10 cellular contexts compared by ENCODE assay signal in genomic region chr11:118216621-118217526, GRCh38. TPM values are rescaled to one million over a fixed set of nuclear protein-coding genes. Genes with fewer than 3 reads are reported as not detected.
DNase-seq lines count a peak whose midpoint lies in the region; ATAC-seq and TF ChIP-seq lines count a peak whose summit lies in the region.
"Had no signal": no experiment of that assay in that cellular context is flagged by ENCODE, and none has a peak within 500 bp of the region (broad histone marks: within the 10 kb centered on the region; RNA-seq: fewer than 3 reads in every experiment).

No MANE protein-coding gene starts in this region.

- ATAC-seq in GM21737 (IDR thresholded peaks at IDR 0.05; ENCODE audit: unreplicated experiment), result peak; percentile 48
- no peak for ATAC-seq in body of pancreas

- TF ChIP-seq CTCF in body of pancreas (IDR thresholded peaks at IDR 0.05) (no peak), thyroid gland (IDR thresholded peaks at IDR 0.05) (no peak)

- 79 to 82% methylated on average over 11 to 12 of the region's 12 CpGs for WGBS in body of pancreas, 2 donors
- WGBS in thyroid gland, 2 donors, result 77 to 78% methylated on average over 12 of the region's 12 CpGs

- H3K4me1 ChIP-seq in body of pancreas, result no peaks in the 10 kb centered on the region
- H3K4me1 ChIP-seq in thyroid gland, result peaks cover 0 to 7% of the 10 kb centered on the region in 2 donors

- DNase-seq in Daoy (ENCODE audit: low read depth) (peak; percentile 39), islet precursor cell (peak; percentile 45), body of pancreas (no peak), DMS53 treated with DMSO at 0.1 percent for 48 hours (lab: John Stamatoyannopoulos, UW; ENCODE audit: unreplicated experiment) (no peak), kidney glomerular epithelial cell (lab: John Stamatoyannopoulos, UW) (no peak), thyroid gland (no peak)
- peak; percentile 33 for DNase-seq in activated CD4-positive, CD25-positive, alpha-beta regulatory T cell treated with anti-CD3 and anti-CD28 coated beads, Interleukin-2, amount 50 U/mL, for 16 hours (ENCODE audit: low read depth, low spot score)
- DNase-seq: SK-N-SH had no signal

- intact Hi-C loops in body of pancreas (cut with DNase I), result no loop called here
- intact Hi-C loops in thyroid gland (cut with DNase I), result no loop called here

- H3K36me3 ChIP-seq in body of pancreas (replicated peaks in 1 of 2; ENCODE audit: insufficient read depth in 1 of 2, low read depth in 2 of 2), result no peaks in the 10 kb centered on the region
- no peaks in the 10 kb centered on the region for H3K36me3 ChIP-seq in thyroid gland

- H3K27me3 ChIP-seq in body of pancreas (no peaks in the 10 kb centered on the region), thyroid gland (no peaks in the 10 kb centered on the region)

- H3K4me3 ChIP-seq in body of pancreas (no peak overlapping the region), thyroid gland (replicated peaks in 1 of 3) (no peak overlapping the region)

- H3K9me3 ChIP-seq in body of pancreas, result no peaks in the 10 kb centered on the region
- no peaks in the 10 kb centered on the region for H3K9me3 ChIP-seq in thyroid gland
- H3K9me3 ChIP-seq: SK-N-SH had no signal

- H3K27ac ChIP-seq in body of pancreas, result no peak overlapping the region
- peak overlapping the region in 1 of 3 donors; percentile 31 for H3K27ac ChIP-seq in thyroid gland

- no peak for TF ChIP-seq POLR2A in body of pancreas (IDR thresholded peaks at IDR 0.05)
- no peak for TF ChIP-seq POLR2A in thyroid gland (IDR thresholded peaks at IDR 0.05)

RNA-seq across cellular contexts. Expression of gene JAML, which starts 7.9 kb away (rescaled TPM):
- not detected in 2 replicates for total RNA-seq in Daoy (2014; rRNA removed; shearing (Covaris generic))
- total RNA-seq in body of pancreas (1 to 10 TPM in 1 of 2 donors, under 1 TPM in 1; 0.99 to 4.9 TPM), thyroid gland (1 to 10 TPM; 2.2 to 3.1 (median 2.6) TPM)
- total RNA-seq: lung microvascular endothelial cell had no signal

RNA-seq across cellular contexts. Expression of gene MPZL3, which starts 35.3 kb away (rescaled TPM):
- total RNA-seq in Daoy (2014; rRNA removed; shearing (Covaris generic)), result 5.0 and 7.1 TPM in 2 replicates
- total RNA-seq in body of pancreas, result 1 to 10 TPM; 4.0 to 8.0 TPM
- 10 to 100 TPM in 3 of 4 donors, 1 to 10 TPM in 1; 6.9 to 15.3 (median 12.3) TPM for total RNA-seq in thyroid gland

RNA-seq across cellular contexts. Expression of gene SCN2B, which starts 40.4 kb away (rescaled TPM):
- not detected in 2 replicates for total RNA-seq in Daoy (2014; rRNA removed; shearing (Covaris generic))
- total RNA-seq in body of pancreas (under 1 TPM in 1 of 2 donors, not detected in 1; under 0.01 TPM), thyroid gland (under 1 TPM; 0.13 to 0.83 (median 0.31) TPM)
- total RNA-seq: lung microvascular endothelial cell had no signal

RNA-seq across cellular contexts. Expression of gene MPZL2, which starts 47.2 kb away (rescaled TPM):
- 0.17 TPM in 1 of 2 replicates, not detected in the other for total RNA-seq in Daoy (2014; rRNA removed; shearing (Covaris generic))
- total RNA-seq in body of pancreas (10 to 100 TPM; 19.7 to 48.5 TPM), thyroid gland (10 to 100 TPM; 40.3 to 92.7 (median 76.1) TPM)

Comparison
In these comparisons a context has a peak if more than half of its experiments do, and no peak if none do; other contexts are left out.
1. DNase-seq: peak in Daoy (single experiment), activated CD4-positive, CD25-positive, alpha-beta regulatory T cell treated with anti-CD3 and anti-CD28 coated beads, Interleukin-2, amount 50 U/mL, for 16 hours (single experiment) and islet precursor cell (single experiment); none in body of pancreas (0 of 4), DMS53 treated with DMSO at 0.1 percent for 48 hours (single experiment), kidney glomerular epithelial cell (single experiment) and thyroid gland (0 of 2).